Comparison of ENCODE assay signal across 8 cellular contexts in genomic region chr1:88973520-88974137, GRCh38. TPM values are rescaled to one million over a fixed set of nuclear protein-coding genes. Genes with fewer than 3 reads are reported as not detected.
DNase-seq lines count a peak whose midpoint lies in the region; ATAC-seq and TF ChIP-seq lines count a peak whose summit lies in the region.

No MANE protein-coding gene starts in this region.

- peaks cover 48% of the 10 kb centered on the region for H3K4me1 Mint-ChIP-seq in stimulated activated naive CD8-positive, alpha-beta T cell treated with anti-CD3 and anti-CD28 coated beads, Interleukin-15, amount 100 ng/mL, for 72 hours

- DNase-seq in stimulated activated naive CD8-positive, alpha-beta T cell treated with anti-CD3 and anti-CD28 coated beads, Interleukin-15, amount 100 ng/mL, for 72 hours = no peak
- no peak for DNase-seq in stimulated activated naive CD8-positive, alpha-beta T cell treated with anti-CD3 and anti-CD28 coated beads, Interleukin-15, Interleukin-2, amounts not matched to agents 100 U/mL and 50 U/mL, for 24 hours
- DNase-seq in NCI-H1105 treated with DMSO at 0.1 percent for 48 hours (lab: John Stamatoyannopoulos, UW) (peak; percentile 29), breast epithelium (ENCODE audit: low spot score in 2 of 2) (no peak), mesendoderm (peak; percentile 63), mucosa of gallbladder (ENCODE audit: low spot score) (no peak), nucleus accumbens (lab: John Stamatoyannopoulos, UW) (no peak)

- H3K4me1 ChIP-seq in breast epithelium (no peaks in the 10 kb centered on the region), mesendoderm (ENCODE audit: control insufficient read depth, low read depth, low read length) (peaks cover 6% of the 10 kb centered on the region)

- H2BK15ac ChIP-seq in mesendoderm (replicated peaks; ENCODE audit: low read depth) = no peak overlapping the region

- intact Hi-C loops in breast epithelium (cut with DNase I; ENCODE audit: low total_unique reads) = no loop called here

- H3K9me3 ChIP-seq in breast epithelium = no peaks in the 10 kb centered on the region

- H3K79me1 ChIP-seq in mesendoderm (ENCODE audit: low read length) = peaks cover 12% of the 10 kb centered on the region

- H2AK5ac ChIP-seq in mesendoderm (ENCODE audit: low read length) = no peak overlapping the region

- H3K79me2 ChIP-seq in mesendoderm (ENCODE audit: control insufficient read depth, insufficient read depth, low read length) = no peaks in the 10 kb centered on the region

- ATAC-seq in stimulated activated naive CD8-positive, alpha-beta T cell treated with anti-CD3 and anti-CD28 coated beads, Interleukin-15, amount 100 ng/mL, for 72 hours = peak; percentile 59
- ATAC-seq in stimulated activated naive CD8-positive, alpha-beta T cell treated with anti-CD3 and anti-CD28 coated beads, Interleukin-15, Interleukin-2, amounts not matched to agents 100 U/mL and 50 U/mL, for 24 hours = no peak
- no peak for ATAC-seq in HG02642 (IDR thresholded peaks at IDR 0.05; ENCODE audit: poor library complexity, unreplicated experiment)

- H3K4me2 ChIP-seq in mesendoderm (ENCODE audit: low read length) = no peak overlapping the region

- H3K4me3 ChIP-seq in breast epithelium (no peak overlapping the region), mesendoderm (ENCODE audit: low read length) (no peak overlapping the region)

- H3K27ac ChIP-seq in breast epithelium (no peak overlapping the region), mesendoderm (ENCODE audit: low read depth, low read length) (no peak overlapping the region)

- peak overlapping the region; percentile 4 for H3K56ac ChIP-seq in mesendoderm (ENCODE audit: low read length)

- no peak overlapping the region for H4K5ac ChIP-seq in mesendoderm (ENCODE audit: low read length)

- no peak overlapping the region for H3K4ac ChIP-seq in mesendoderm (ENCODE audit: low read depth, low read length)

- H3K27me3 Mint-ChIP-seq in stimulated activated naive CD8-positive, alpha-beta T cell treated with anti-CD3 and anti-CD28 coated beads, Interleukin-15, amount 100 ng/mL, for 72 hours = no peaks in the 10 kb centered on the region

- H3K23ac ChIP-seq in mesendoderm (ENCODE audit: low read length) = no peak overlapping the region

- H3K4me3 Mint-ChIP-seq in stimulated activated naive CD8-positive, alpha-beta T cell treated with anti-CD3 and anti-CD28 coated beads, Interleukin-15, amount 100 ng/mL, for 72 hours = no peak overlapping the region

- H3K27ac Mint-ChIP-seq in stimulated activated naive CD8-positive, alpha-beta T cell treated with anti-CD3 and anti-CD28 coated beads, Interleukin-15, amount 100 ng/mL, for 72 hours = peak overlapping the region in 1 of 2 donors; percentile 59

- H4K8ac ChIP-seq in mesendoderm (ENCODE audit: low read depth, low read length) = no peak overlapping the region

- no peak overlapping the region for H2BK120ac ChIP-seq in mesendoderm (ENCODE audit: low read depth, low read length)

- no peaks in the 10 kb centered on the region for H3K9me3 Mint-ChIP-seq in stimulated activated naive CD8-positive, alpha-beta T cell treated with anti-CD3 and anti-CD28 coated beads, Interleukin-15, amount 100 ng/mL, for 72 hours

- H2BK5ac ChIP-seq in mesendoderm (ENCODE audit: low read length) = no peak overlapping the region

- TF ChIP-seq POLR2A in breast epithelium (IDR thresholded peaks at IDR 0.05) = no peak

- H3K36me3 ChIP-seq in breast epithelium (no peaks in the 10 kb centered on the region), mesendoderm (ENCODE audit: control insufficient read depth, insufficient read depth, low read length) (no peaks in the 10 kb centered on the region)

- WGBS in mesendoderm (ENCODE audit: extremely low coverage, insufficient coverage, low lambda C conversion rate) = no CpG with 5 or more reads among the region's 2 CpGs

- no peak overlapping the region for H3K18ac ChIP-seq in mesendoderm (ENCODE audit: low read length)

- no peak overlapping the region for H3K9ac ChIP-seq in mesendoderm (ENCODE audit: low read length)

- H3K27me3 ChIP-seq in breast epithelium (no peaks in the 10 kb centered on the region), mesendoderm (ENCODE audit: insufficient read depth, low read length, poor library complexity) (no peaks in the 10 kb centered on the region)

- peak; percentile 26 to 60 (median 58) for TF ChIP-seq CTCF in breast epithelium (IDR thresholded peaks at IDR 0.05)

RNA-seq across cellular contexts. Expression of gene KYAT3, which starts 18.8 kb away (rescaled TPM):
- total RNA-seq in breast epithelium = 10 to 100 TPM; 35.1 to 52.5 (median 46.7) TPM
- polyA plus RNA-seq in mesendoderm (2013, experiment 1 of 2) = 23.4 TPM
- polyA plus RNA-seq in mesendoderm (2013, experiment 2 of 2) = 23.5 TPM
- 19.1 TPM for total RNA-seq in mucosa of gallbladder

RNA-seq across cellular contexts. Expression of gene RBMXL1, which starts 18.8 kb away (rescaled TPM):
- 10 to 100 TPM; 18.6 to 21.9 (median 18.7) TPM for total RNA-seq in breast epithelium
- polyA plus RNA-seq in mesendoderm (2013, experiment 1 of 2) = 13.4 TPM
- 13.4 TPM for polyA plus RNA-seq in mesendoderm (2013, experiment 2 of 2)
- total RNA-seq in mucosa of gallbladder = 16.7 TPM

RNA-seq across cellular contexts. Expression of gene GBP3, which starts 49.0 kb away (rescaled TPM):
- total RNA-seq in breast epithelium = 10 to 100 TPM; 10.1 to 44.9 (median 22.9) TPM
- polyA plus RNA-seq in mesendoderm (2013, experiment 1 of 2) = not detected
- polyA plus RNA-seq in mesendoderm (2013, experiment 2 of 2) = not detected
- total RNA-seq in mucosa of gallbladder = 58.1 TPM

Comparison
In these comparisons a context has a peak if more than half of its experiments do, and no peak if none do; other contexts are left out.
1. DNase-seq: peak in NCI-H1105 treated with DMSO at 0.1 percent for 48 hours (single experiment) and mesendoderm (single experiment); none in stimulated activated naive CD8-positive, alpha-beta T cell treated with anti-CD3 and anti-CD28 coated beads, Interleukin-15, amount 100 ng/mL, for 72 hours (0 of 2), stimulated activated naive CD8-positive, alpha-beta T cell treated with anti-CD3 and anti-CD28 coated beads, Interleukin-15, Interleukin-2, amounts not matched to agents 100 U/mL and 50 U/mL, for 24 hours (single experiment), breast epithelium (0 of 2), mucosa of gallbladder (single experiment) and nucleus accumbens (0 of 56).